Comparison of ENCODE assay signal across 9 cellular contexts in the genomic region with DNA sequence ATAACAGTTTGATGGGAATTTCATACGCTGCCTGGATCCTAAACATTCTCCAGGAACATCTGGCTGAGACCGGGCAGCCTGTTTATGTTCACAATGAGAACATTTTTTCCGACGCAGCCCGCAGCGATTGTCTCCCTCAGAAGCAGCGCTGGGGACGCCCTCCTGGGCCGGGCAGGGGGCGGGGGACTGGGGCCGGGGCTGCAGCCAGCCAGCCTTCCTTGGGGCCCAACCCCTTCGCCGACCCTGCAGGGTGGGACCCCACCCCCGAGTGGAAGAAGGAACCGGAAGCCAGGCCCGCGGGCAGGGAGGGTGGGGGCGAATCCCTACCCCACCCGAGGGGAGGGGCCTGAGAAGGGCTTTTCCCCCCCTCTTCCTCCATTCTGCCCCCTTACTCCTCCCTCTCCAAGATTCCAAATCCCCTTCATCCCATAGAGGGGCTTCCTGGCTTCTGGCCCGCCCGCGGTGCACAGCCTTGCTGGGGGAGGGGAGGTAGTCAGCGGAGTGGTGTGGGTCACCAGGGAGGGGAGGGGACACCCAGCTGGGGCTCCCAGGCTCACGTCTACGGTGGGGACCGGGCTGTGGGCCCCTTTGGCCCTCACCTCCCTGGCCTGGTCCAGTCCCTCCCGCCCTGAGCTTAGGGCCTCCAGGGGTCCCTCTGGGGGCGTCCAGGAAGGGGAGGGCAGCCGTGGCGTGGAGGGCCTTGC.
DNase-seq lines count a peak whose midpoint lies in the region; ATAC-seq and TF ChIP-seq lines count a peak whose summit lies in the region.
"Had no signal": no experiment of that assay in that cellular context is flagged by ENCODE, and none has a peak within 500 bp of the region (broad histone marks: within the 10 kb centered on the region; RNA-seq: fewer than 3 reads in every experiment).

No MANE protein-coding gene starts in this region.

- no peaks in the 10 kb centered on the region; the same call in 1 of the 2 replicates for H3K27me3 Mint-ChIP-seq in WTC11 (ENCODE audit: low read depth)
- H3K27me3 Mint-ChIP-seq in naive thymus-derived CD4-positive, alpha-beta T cell, result peaks cover 0 to 4% (median 0%) of the 10 kb centered on the region in 5 donors

- peak overlapping the region; percentile 47 for H3K4me3 Mint-ChIP-seq in WTC11
- peak overlapping the region; percentile 17 to 84 (median 74) for H3K4me3 Mint-ChIP-seq in naive thymus-derived CD4-positive, alpha-beta T cell

- no peaks in the 10 kb centered on the region for H3K9me3 ChIP-seq in esophagus muscularis mucosa
- H3K9me3 ChIP-seq in naive thymus-derived CD4-positive, alpha-beta T cell (ENCODE audit: control insufficient read depth in 2 of 3, low read length in 3 of 3), result no peaks in the 10 kb centered on the region

- no peaks in the 10 kb centered on the region for H3K9me3 Mint-ChIP-seq in WTC11
- H3K9me3 Mint-ChIP-seq in naive thymus-derived CD4-positive, alpha-beta T cell, result no peaks in the 10 kb centered on the region

- in situ Hi-C loops in GM13977 (cut with MboI; ENCODE audit: low pct_unique_long_range_greater_than_20kb, low sequenced_read_pairs, unreplicated experiment), result no loop called here

- intact Hi-C loops in esophagus muscularis mucosa (cut with DNase I), result loop anchor here (2.0 to 5.0 kb wide), 2 partner anchors 60 to 98 kb away; a partner anchor contains a TSS
- intact Hi-C loops in naive thymus-derived CD4-positive, alpha-beta T cell (cut with micrococcal nuclease), result loop anchor here (1.0 to 10.0 kb wide), 7 partner anchors 16 to 125 kb away; a partner anchor contains a TSS

- ATAC-seq in WTC11, result peak; percentile 43
- ATAC-seq in naive thymus-derived CD4-positive, alpha-beta T cell, result peak; percentile 36
- no peak for ATAC-seq in HG02623 (IDR thresholded peaks at IDR 0.05; ENCODE audit: unreplicated experiment)
- ATAC-seq in GM21423 (IDR thresholded peaks at IDR 0.05; ENCODE audit: unreplicated experiment), result no peak
- ATAC-seq in GM19351 (IDR thresholded peaks at IDR 0.05; ENCODE audit: unreplicated experiment), result no peak

- DNase-seq in EL, result peak; percentile 20
- DNase-seq in WTC11 (ENCODE audit: low spot score), result peak; percentile 45
- peak; percentile 92 for DNase-seq in esophagus muscularis mucosa (ENCODE audit: extremely low spot score)
- DNase-seq in naive thymus-derived CD4-positive, alpha-beta T cell, result peak in 8 of 9 donors; percentile 20 to 42 (median 35)
- DNase-seq in GM13977 (ENCODE audit: low spot score), result no peak

- H3K4me1 Mint-ChIP-seq in WTC11, result peaks cover 3% of the 10 kb centered on the region
- H3K4me1 Mint-ChIP-seq in naive thymus-derived CD4-positive, alpha-beta T cell, result peaks cover 9 to 60% (median 27%) of the 10 kb centered on the region in 7 donors

- H3K27me3 ChIP-seq in esophagus muscularis mucosa, result peaks cover 0 to 5% (median 0%) of the 10 kb centered on the region in 4 donors
- H3K27me3 ChIP-seq in naive thymus-derived CD4-positive, alpha-beta T cell (ENCODE audit: control insufficient read depth in 2 of 2, insufficient read depth in 2 of 2, low read length in 2 of 2), result no peaks in the 10 kb centered on the region

- TF ChIP-seq CTCF in WTC11 (IDR thresholded peaks at IDR 0.05), result no peak
- TF ChIP-seq CTCF in esophagus muscularis mucosa (IDR thresholded peaks at IDR 0.05), result no peak
- TF ChIP-seq CTCF in GM13977 (IDR thresholded peaks at IDR 0.05; ENCODE audit: extremely low read depth, insufficient read depth, missing control alignments), result no peak

- CTCF ChIA-PET in WTC11 (lab: Charles Lee), result interaction anchor here (1.0 to 1.4 kb wide), 4 partner anchors 61 to 119 kb away, joined by 3 to 4 read pairs (median 4); a partner anchor contains a TSS
- CTCF ChIA-PET in naive thymus-derived CD4-positive, alpha-beta T cell (lab: Charles Lee), result no interaction called here

- no peak for TF ChIP-seq POLR2A in esophagus muscularis mucosa (IDR thresholded peaks at IDR 0.05; ENCODE audit: low read depth)

- H3K36me3 Mint-ChIP-seq in WTC11, result no peaks in the 10 kb centered on the region
- no peaks in the 10 kb centered on the region for H3K36me3 Mint-ChIP-seq in naive thymus-derived CD4-positive, alpha-beta T cell
- H3K36me3 Mint-ChIP-seq: brain had no signal

- no peaks in the 10 kb centered on the region for H3K36me3 ChIP-seq in esophagus muscularis mucosa
- no peaks in the 10 kb centered on the region for H3K36me3 ChIP-seq in naive thymus-derived CD4-positive, alpha-beta T cell (ENCODE audit: control insufficient read depth in 2 of 3, insufficient read depth in 3 of 3, low read length in 3 of 3)

- 10% methylated on average over 27 of the region's 30 CpGs for WGBS in esophagus muscularis mucosa

- H3K4me1 ChIP-seq in esophagus muscularis mucosa, result peaks cover 24 to 40% (median 30%) of the 10 kb centered on the region in 4 donors
- H3K4me1 ChIP-seq in naive thymus-derived CD4-positive, alpha-beta T cell (ENCODE audit: control insufficient read depth in 2 of 2, insufficient read depth in 2 of 2, low read length in 2 of 2), result peaks cover 30 to 47% of the 10 kb centered on the region in 2 donors

- POLR2A ChIA-PET in WTC11 (lab: Charles Lee), result no interaction called here
- POLR2A ChIA-PET in naive thymus-derived CD4-positive, alpha-beta T cell (lab: Charles Lee), result interaction anchor here (0.6 to 3.6 kb wide), 4 partner anchors 17 to 121 kb away, joined by 3 to 13 read pairs (median 4); no protein-coding TSS in a partner anchor

- no peak for TF ChIP-seq EP300 in esophagus muscularis mucosa (IDR thresholded peaks at IDR 0.05)

- peak overlapping the region; percentile 65 to 76 (median 68) for H3K4me3 ChIP-seq in esophagus muscularis mucosa
- peak overlapping the region; percentile 43 for H3K4me3 ChIP-seq in naive thymus-derived CD4-positive, alpha-beta T cell (ENCODE audit: low read length)

- H3K27ac Mint-ChIP-seq in WTC11, result no peak overlapping the region
- H3K27ac Mint-ChIP-seq in naive thymus-derived CD4-positive, alpha-beta T cell, result peak overlapping the region in 8 of 9 donors; percentile 76 to 94 (median 92)

- peak overlapping the region; percentile 94 to 97 (median 96) for H3K27ac ChIP-seq in esophagus muscularis mucosa (replicated peaks in 1 of 4)
- peak overlapping the region; percentile 75 for H3K27ac ChIP-seq in naive thymus-derived CD4-positive, alpha-beta T cell (ENCODE audit: low read depth, low read length)

TF ChIP-seq in WTC11, 78 proteins besides CTCF, POLR2A, EP300 and RAD21:
- no peak for TF ChIP-seq RORB (CRISPR knock-in tag; IDR thresholded peaks at IDR 0.05)
- no peak for TF ChIP-seq FOXP1 (CRISPR knock-in tag; IDR thresholded peaks at IDR 0.05; ENCODE audit: borderline replicate concordance)
- TF ChIP-seq ZNF263 (CRISPR knock-in tag; IDR thresholded peaks at IDR 0.05; ENCODE audit: low read depth), result peak; percentile 90
- TF ChIP-seq, protein P1, sequence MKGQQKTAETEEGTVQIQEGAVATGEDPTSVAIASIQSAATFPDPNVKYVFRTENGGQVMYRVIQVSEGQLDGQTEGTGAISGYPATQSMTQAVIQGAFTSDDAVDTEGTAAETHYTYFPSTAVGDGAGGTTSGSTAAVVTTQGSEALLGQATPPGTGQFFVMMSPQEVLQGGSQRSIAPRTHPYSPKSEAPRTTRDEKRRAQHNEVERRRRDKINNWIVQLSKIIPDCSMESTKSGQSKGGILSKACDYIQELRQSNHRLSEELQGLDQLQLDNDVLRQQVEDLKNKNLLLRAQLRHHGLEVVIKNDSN (CRISPR knock-in tag; IDR thresholded peaks at IDR 0.05), result no peak
- TF ChIP-seq SMAD3 (CRISPR knock-in tag; IDR thresholded peaks at IDR 0.05; ENCODE audit: borderline replicate concordance), result no peak
- TF ChIP-seq MXD4 (CRISPR knock-in tag; IDR thresholded peaks at IDR 0.05; ENCODE audit: borderline replicate concordance), result no peak
TF ChIP-seq in WTC11: peak in this region for 1.

Comparison
In these comparisons a context has a peak if more than half of its experiments do, and no peak if none do; other contexts are left out.
1. ATAC-seq: peak in WTC11 (single experiment) and naive thymus-derived CD4-positive, alpha-beta T cell (single experiment); none in HG02623 (single experiment), GM21423 (single experiment) and GM19351 (single experiment).